10 cellular contexts compared by ENCODE assay signal in the genomic region with DNA sequence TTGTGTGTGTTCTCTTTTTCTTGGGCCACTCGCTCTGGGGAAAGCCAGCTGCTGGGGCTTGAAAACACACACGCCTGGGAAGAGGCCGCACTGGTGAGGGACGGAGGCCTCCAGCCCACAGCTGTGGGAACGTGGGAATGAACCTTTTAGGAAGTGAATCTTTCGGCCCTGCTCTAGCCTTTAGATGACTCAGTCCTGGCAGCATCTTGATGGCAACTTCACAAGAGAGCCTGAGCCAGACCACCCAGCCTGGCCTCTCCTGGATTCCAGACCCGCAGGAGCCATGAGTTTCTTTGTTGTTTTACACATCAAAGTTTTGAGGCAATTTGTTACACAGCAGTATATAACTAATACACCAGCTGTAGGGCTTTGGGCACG. TPM values are rescaled to one million over a fixed set of nuclear protein-coding genes. Genes with fewer than 3 reads are reported as not detected.
DNase-seq lines count a peak whose midpoint lies in the region; ATAC-seq, FAIRE-seq and TF ChIP-seq lines count a peak whose summit lies in the region.
"Had no signal": no experiment of that assay in that cellular context is flagged by ENCODE, and none has a peak within 500 bp of the region (broad histone marks: within the 10 kb centered on the region; RNA-seq: fewer than 3 reads in every experiment).

No MANE protein-coding gene starts in this region.

- H3K36me3 ChIP-seq in ascending aorta (no peaks in the 10 kb centered on the region), lower lobe of right lung (peaks cover 12% of the 10 kb centered on the region)
- H3K36me3 ChIP-seq: BLaER1 had no signal

- intact Hi-C loops in ascending aorta (cut with DNase I) (loop anchor here (10.0 kb wide), 3 partner anchors 379 to 619 kb away; partner anchors contain the start of genes FLYWCH1, HCFC1R1, THOC6 and TNFRSF12A), lower lobe of right lung (cut with DNase I) (no loop called here)

- H3K27me3 ChIP-seq in ascending aorta (no peaks in the 10 kb centered on the region), lower lobe of right lung (ENCODE audit: low read depth) (no peaks in the 10 kb centered on the region)
- H3K27me3 ChIP-seq: BLaER1 had no signal

- H3K4me3 ChIP-seq in ascending aorta, result no peak overlapping the region
- H3K4me3 ChIP-seq in lower lobe of right lung, result no peak overlapping the region
- H3K4me3 ChIP-seq: BLaER1 had no signal

- no peak overlapping the region for H3K4me3 Mint-ChIP-seq in activated T-cell treated with anti-CD3 and anti-CD28 coated beads, Interleukin-2, amount 50 U/mL, for 24 hours
- no peak overlapping the region for H3K4me3 Mint-ChIP-seq in activated T-cell treated with anti-CD3 and anti-CD28 coated beads, Interleukin-2, amount 50 U/mL, for 72 hours
- H3K4me3 Mint-ChIP-seq in type B pancreatic cell, result peak overlapping the region; percentile 70

- H3K4me1 Mint-ChIP-seq in activated T-cell treated with anti-CD3 and anti-CD28 coated beads, Interleukin-2, amount 50 U/mL, for 24 hours (ENCODE audit: low read depth), result peaks cover 49% of the 10 kb centered on the region
- H3K4me1 Mint-ChIP-seq in activated T-cell treated with anti-CD3 and anti-CD28 coated beads, Interleukin-2, amount 50 U/mL, for 72 hours (ENCODE audit: low read depth), result peaks cover 58% of the 10 kb centered on the region
- peaks cover 20% of the 10 kb centered on the region for H3K4me1 Mint-ChIP-seq in type B pancreatic cell (ENCODE audit: unreplicated experiment)

- FAIRE-seq in H54 (lab: Jason Lieb, UNC), result no peak

- no peak overlapping the region for H3K27ac Mint-ChIP-seq in activated T-cell treated with anti-CD3 and anti-CD28 coated beads, Interleukin-2, amount 50 U/mL, for 24 hours
- no peak overlapping the region for H3K27ac Mint-ChIP-seq in activated T-cell treated with anti-CD3 and anti-CD28 coated beads, Interleukin-2, amount 50 U/mL, for 72 hours
- peak overlapping the region; percentile 41 for H3K27ac Mint-ChIP-seq in type B pancreatic cell

- no peak for TF ChIP-seq POLR2A in H54 (IDR thresholded peaks at IDR 0.05; ENCODE audit: low read depth, low read length)

- no peaks in the 10 kb centered on the region for H3K27me3 Mint-ChIP-seq in activated T-cell treated with anti-CD3 and anti-CD28 coated beads, Interleukin-2, amount 50 U/mL, for 24 hours
- H3K27me3 Mint-ChIP-seq in activated T-cell treated with anti-CD3 and anti-CD28 coated beads, Interleukin-2, amount 50 U/mL, for 72 hours (ENCODE audit: low read depth), result no peaks in the 10 kb centered on the region
- H3K27me3 Mint-ChIP-seq in type B pancreatic cell, result no peaks in the 10 kb centered on the region

- no peak for ATAC-seq in activated T-cell treated with anti-CD3 and anti-CD28 coated beads, Interleukin-2, amount 50 U/mL, for 72 hours (replicated peaks in 1 of 2)
- ATAC-seq in lower lobe of right lung, result no peak
- ATAC-seq in GM21447 (IDR thresholded peaks at IDR 0.05; ENCODE audit: unreplicated experiment), result no peak
- ATAC-seq: PC-3 had no signal

- H3K4me1 ChIP-seq in ascending aorta (peaks cover 7 to 32% of the 10 kb centered on the region in 2 donors), lower lobe of right lung (peaks cover 43% of the 10 kb centered on the region)

- H3K9me3 Mint-ChIP-seq in activated T-cell treated with anti-CD3 and anti-CD28 coated beads, Interleukin-2, amount 50 U/mL, for 24 hours, result no peaks in the 10 kb centered on the region
- no peaks in the 10 kb centered on the region for H3K9me3 Mint-ChIP-seq in activated T-cell treated with anti-CD3 and anti-CD28 coated beads, Interleukin-2, amount 50 U/mL, for 72 hours
- H3K9me3 Mint-ChIP-seq in type B pancreatic cell, result no peaks in the 10 kb centered on the region

- H3K27ac ChIP-seq in ascending aorta, result peak overlapping the region; percentile 25 to 44
- H3K27ac ChIP-seq in lower lobe of right lung, result peak overlapping the region; percentile 39
- H3K27ac ChIP-seq: BLaER1 had no signal

- H3K9me3 ChIP-seq in ascending aorta (no peaks in the 10 kb centered on the region), lower lobe of right lung (no peaks in the 10 kb centered on the region)
- H3K9me3 ChIP-seq: BLaER1 had no signal

- TF ChIP-seq CTCF in ascending aorta (IDR thresholded peaks at IDR 0.05), result no peak
- TF ChIP-seq CTCF in lower lobe of right lung (IDR thresholded peaks at IDR 0.05), result no peak
- no peak for TF ChIP-seq CTCF in type B pancreatic cell (conservative IDR thresholded peaks at IDR 0.05)

- peaks cover 19% of the 10 kb centered on the region for H3K36me3 Mint-ChIP-seq in activated T-cell treated with anti-CD3 and anti-CD28 coated beads, Interleukin-2, amount 50 U/mL, for 24 hours (ENCODE audit: low read depth)
- H3K36me3 Mint-ChIP-seq in activated T-cell treated with anti-CD3 and anti-CD28 coated beads, Interleukin-2, amount 50 U/mL, for 72 hours (ENCODE audit: insufficient read depth in 2 of 2), result peaks cover 2 to 3% of the 10 kb centered on the region in 2 donors
- H3K36me3 Mint-ChIP-seq in type B pancreatic cell, result no peaks in the 10 kb centered on the region

- DNase-seq in activated T-cell treated with anti-CD3 and anti-CD28 coated beads, Interleukin-2, amount 50 U/mL, for 24 hours, result peak; percentile 19
- DNase-seq in activated T-cell treated with anti-CD3 and anti-CD28 coated beads, Interleukin-2, amount 50 U/mL, for 72 hours, result no peak
- peak in 1 of 2 donors; percentile 80 for DNase-seq in ascending aorta (ENCODE audit: low spot score in 2 of 2)
- peak; percentile 55 for DNase-seq in lower lobe of right lung
- DNase-seq in type B pancreatic cell (ENCODE audit: extremely low spot score, unreplicated experiment), result no peak
- no peak for DNase-seq in dermis blood vessel endothelial cell
- no peak for DNase-seq in H54 (ENCODE audit: insufficient read length, low spot score)
- DNase-seq: PC-3 had no signal

RNA-seq across cellular contexts. Expression of gene PDPK1, which starts 2.2 kb away (rescaled TPM):
- total RNA-seq in activated T-cell treated with anti-CD3 and anti-CD28 coated beads, Interleukin-2, amount 50 U/mL, for 72 hours, result 10 to 100 TPM; 53.0 to 53.8 TPM
- total RNA-seq in ascending aorta (23.2 TPM), lower lobe of right lung (74.4 TPM), type B pancreatic cell (ENCODE audit: low replicate concordance) (40.8 and 57.1 TPM in 2 replicates), dermis blood vessel endothelial cell (17.9 and 25.9 TPM in 2 replicates)

RNA-seq across cellular contexts. Expression of gene CEMP1, which starts 4.4 kb away (rescaled TPM):
- under 1 TPM in 1 of 2 donors, not detected in 1; 0.30 TPM for total RNA-seq in activated T-cell treated with anti-CD3 and anti-CD28 coated beads, Interleukin-2, amount 50 U/mL, for 72 hours
- total RNA-seq in ascending aorta (not detected), lower lobe of right lung (1.4 TPM), type B pancreatic cell (ENCODE audit: low replicate concordance) (0.22 and 0.74 TPM in 2 replicates), dermis blood vessel endothelial cell (not detected in 2 replicates)
- total RNA-seq: PC-3 had no signal

RNA-seq across cellular contexts. Expression of gene AMDHD2, which starts 15.5 kb away (rescaled TPM):
- 10 to 100 TPM; 28.2 to 33.8 TPM for total RNA-seq in activated T-cell treated with anti-CD3 and anti-CD28 coated beads, Interleukin-2, amount 50 U/mL, for 72 hours
- 16.1 TPM for total RNA-seq in ascending aorta
- 53.4 TPM for total RNA-seq in lower lobe of right lung
- 46.1 and 61.8 TPM in 2 replicates for total RNA-seq in type B pancreatic cell (ENCODE audit: low replicate concordance)
- 37.6 and 59.2 TPM in 2 replicates for total RNA-seq in dermis blood vessel endothelial cell

RNA-seq across cellular contexts. Expression of gene ATP6V0C, which starts 21.9 kb away (rescaled TPM):
- 10 to 100 TPM; 94.2 to 94.8 TPM for total RNA-seq in activated T-cell treated with anti-CD3 and anti-CD28 coated beads, Interleukin-2, amount 50 U/mL, for 72 hours
- total RNA-seq in ascending aorta, result 91.9 TPM
- total RNA-seq in lower lobe of right lung, result 313 TPM
- total RNA-seq in type B pancreatic cell (ENCODE audit: low replicate concordance), result 155 and 223 TPM in 2 replicates
- total RNA-seq in dermis blood vessel endothelial cell, result 8.2 and 14.9 TPM in 2 replicates

Comparison
In these comparisons a context has a peak if more than half of its experiments do, and no peak if none do; other contexts are left out.
1. DNase-seq: peak in activated T-cell treated with anti-CD3 and anti-CD28 coated beads, Interleukin-2, amount 50 U/mL, for 24 hours (single experiment) and lower lobe of right lung (single experiment); none in activated T-cell treated with anti-CD3 and anti-CD28 coated beads, Interleukin-2, amount 50 U/mL, for 72 hours (0 of 2), type B pancreatic cell (single experiment), dermis blood vessel endothelial cell (single experiment) and H54 (single experiment).